ENCODE assay signal across 13 cellular contexts in the genomic region with DNA sequence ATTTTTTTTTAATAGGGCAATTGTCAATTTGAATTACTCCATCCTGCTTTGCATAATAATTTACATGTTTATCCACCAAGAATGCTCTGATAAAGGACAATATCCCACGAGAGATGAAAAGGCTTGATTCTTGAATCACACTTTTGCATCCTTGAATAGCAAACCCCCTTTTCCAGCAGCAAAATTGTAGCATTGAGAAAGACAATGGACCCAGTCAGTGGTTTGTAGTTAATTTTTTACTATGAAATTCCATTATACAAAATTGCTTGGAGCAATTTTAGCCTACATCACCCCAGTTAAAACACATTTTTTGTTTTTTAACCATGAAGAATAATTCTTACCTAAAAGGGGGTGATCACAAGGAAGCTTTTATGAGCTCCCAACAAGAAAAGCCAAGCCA.
A peak's percentile ranks its signal among the peaks of the same experiment; 100 is the strongest.
DNase-seq lines count a peak whose midpoint lies in the region; TF ChIP-seq lines count a peak whose summit lies in the region.
"Had no signal": no experiment of that assay in that cellular context is flagged by ENCODE, and none has a peak within 500 bp of the region (broad histone marks: within the 10 kb centered on the region; RNA-seq: fewer than 3 reads in every experiment).

No MANE protein-coding gene starts in this region.

- no peaks in the 10 kb centered on the region for H3K36me3 ChIP-seq in PC-9 (ENCODE audit: low read depth)
- H3K36me3 ChIP-seq: BLaER1 treated with 17β-estradiol and CSF1 and Interleukin-3, amounts not matched to agents 10 nM and 100 nM; HAP-1 had no signal

- POLR2A ChIA-PET in PC-9 (lab: Charles Lee; ENCODE audit: unreplicated experiment) = interaction anchor here (0.7 kb wide), 1 partner anchor 1649 kb away, joined by 3 read pairs; no protein-coding TSS in a partner anchor

- H2AFZ ChIP-seq in PC-9 = no peak overlapping the region
- H2AFZ ChIP-seq: GM23248 had no signal

- H3K4me3 Mint-ChIP-seq in endothelial cell (ENCODE audit: unreplicated experiment) = no peak overlapping the region
- H3K4me3 Mint-ChIP-seq: CD8-positive, alpha-beta T cell had no signal

- H3K4me1 ChIP-seq in PC-9 (replicated peaks; ENCODE audit: insufficient read depth) = no peaks in the 10 kb centered on the region
- H3K4me1 ChIP-seq: BLaER1 treated with 17β-estradiol and CSF1 and Interleukin-3, amounts not matched to agents 10 nM and 100 nM had no signal

- H3K4me2 ChIP-seq in PC-9 = no peak overlapping the region
- H3K4me2 ChIP-seq: BLaER1 treated with 17β-estradiol and CSF1 and Interleukin-3, amounts not matched to agents 10 nM and 100 nM had no signal

- peaks cover 16% of the 10 kb centered on the region for H3K4me1 Mint-ChIP-seq in endothelial cell (ENCODE audit: unreplicated experiment)

- DNase-seq in COLO829 (ENCODE audit: low spot score) (peak; percentile 64), NCI-H526 treated with DMSO at 0.1 percent for 48 hours (lab: John Stamatoyannopoulos, UW) (peak; percentile 40), epidermal melanocyte (ENCODE audit: insufficient read length, low spot score) (peak; percentile 36), renal cortical epithelial cell (ENCODE audit: low read depth) (peak; percentile 68), PC-9 (no peak), 8988T (no peak), endothelial cell (ENCODE audit: low spot score) (no peak)
- DNase-seq: CD8-positive, alpha-beta T cell; COR-L47; GM23248 had no signal

- H3K27ac ChIP-seq in PC-9 = no peak overlapping the region
- H3K27ac ChIP-seq: 22Rv1; BLaER1 treated with 17β-estradiol and CSF1 and Interleukin-3, amounts not matched to agents 10 nM and 100 nM; GM23248 had no signal

- H3K36me3 Mint-ChIP-seq in endothelial cell (ENCODE audit: low read depth, unreplicated experiment) = no peaks in the 10 kb centered on the region
- H3K36me3 Mint-ChIP-seq: CD8-positive, alpha-beta T cell had no signal

- CTCF ChIA-PET in PC-9 (lab: Charles Lee) = no interaction called here

- no peaks in the 10 kb centered on the region for H3K9me3 ChIP-seq in PC-9 (ENCODE audit: insufficient read depth, low read depth)
- H3K9me3 ChIP-seq: BLaER1 treated with 17β-estradiol and CSF1 and Interleukin-3, amounts not matched to agents 10 nM and 100 nM; HAP-1 had no signal

- no peak overlapping the region for H3K4me3 ChIP-seq in PC-9
- H3K4me3 ChIP-seq: BLaER1 treated with 17β-estradiol and CSF1 and Interleukin-3, amounts not matched to agents 10 nM and 100 nM; GM23248; HAP-1 had no signal

- no peaks in the 10 kb centered on the region for H3F3A ChIP-seq in PC-9 (ENCODE audit: insufficient read depth, low read depth)

- no peaks in the 10 kb centered on the region for H3K9me2 ChIP-seq in PC-9 (ENCODE audit: insufficient read depth)

- no TSS peak for BruUV-seq in PC-9 (replicated peaks; lab: Mats Ljungman, UMichigan)

- TF ChIP-seq CTCF in PC-9 (conservative IDR thresholded peaks at IDR 0.05) (no peak), endothelial cell (IDR thresholded peaks at IDR 0.05; ENCODE audit: unreplicated experiment) (no peak)

- H3K9me3 Mint-ChIP-seq in endothelial cell (ENCODE audit: unreplicated experiment) = no peaks in the 10 kb centered on the region
- H3K9me3 Mint-ChIP-seq: CD8-positive, alpha-beta T cell had no signal

- no peaks in the 10 kb centered on the region for H3K27me3 Mint-ChIP-seq in endothelial cell (ENCODE audit: unreplicated experiment)

- no peaks in the 10 kb centered on the region for H4K20me1 ChIP-seq in PC-9 (ENCODE audit: insufficient read depth)
- H4K20me1 ChIP-seq: BLaER1 treated with 17β-estradiol and CSF1 and Interleukin-3, amounts not matched to agents 10 nM and 100 nM had no signal

- no peaks in the 10 kb centered on the region for H3K79me2 ChIP-seq in PC-9 (ENCODE audit: low read depth)

- H3K27ac Mint-ChIP-seq in endothelial cell (ENCODE audit: unreplicated experiment) = no peak overlapping the region
- H3K27ac Mint-ChIP-seq: CD8-positive, alpha-beta T cell had no signal

- no peaks in the 10 kb centered on the region for H3K27me3 ChIP-seq in PC-9 (ENCODE audit: insufficient read depth, low read depth)
- H3K27me3 ChIP-seq: BLaER1 treated with 17β-estradiol and CSF1 and Interleukin-3, amounts not matched to agents 10 nM and 100 nM had no signal

- intact Hi-C loops in PC-9 (cut with micrococcal nuclease; ENCODE audit: unreplicated experiment) = no loop called here

Comparison
In these comparisons a context has a peak if more than half of its experiments do, and no peak if none do; other contexts are left out.
1. DNase-seq: peak in COLO829 (single experiment), NCI-H526 treated with DMSO at 0.1 percent for 48 hours (single experiment), epidermal melanocyte (single experiment) and renal cortical epithelial cell (single experiment); none in PC-9 (0 of 2), 8988T (single experiment) and endothelial cell (single experiment).